22 cellular contexts compared by ENCODE assay signal in genomic region chr6:56424068-56424467, GRCh38.
"Had no signal": no experiment of that assay in that cellular context is flagged by ENCODE, and none has a peak within 500 bp of the region (broad histone marks: within the 10 kb centered on the region; RNA-seq: fewer than 3 reads in every experiment).

No MANE protein-coding gene starts in this region.

- ATAC-seq: effector memory CD8-positive, alpha-beta T cell; gastroesophageal sphincter; left colon; mucosa of descending colon; natural killer cell treated with Interleukin-12 subunit alpha and Interleukin-12 subunit beta and Interleukin-15 and Interleukin-18, amount 100 ng/mL, for 72 hours; stimulated activated naive B cell treated with anti-CD40 and anti-IgM and Interleukin-4, amounts not matched to agents 10 μg/mL and 1 μg/mL and 100 μg/mL, for 72 hours had no signal

- H3K4me3 ChIP-seq: coronary artery, gastroesophageal sphincter, heart right ventricle, lung, mucosa of descending colon, prostate gland, skin epidermis, spleen, thoracic aorta, tibial nerve, upper lobe of left lung had no signal

- H3K4me1 ChIP-seq: prostate gland, tibial nerve, upper lobe of left lung had no signal

- DNase-seq: effector memory CD8-positive, alpha-beta T cell; erythroblast; foreskin fibroblast; heart right ventricle; hippocampal formation; left colon; mucosa of descending colon; naive B cell; nucleus accumbens; right cardiac atrium; spleen; stimulated activated CD4-positive, alpha-beta T cell treated with anti-CD3 and anti-CD28 coated beads, Interleukin-4, amount 100 ng/mL, for 4 hours; stimulated activated naive B cell treated with anti-CD40 and anti-IgM and Interleukin-4, amounts not matched to agents 10 μg/mL and 1 μg/mL and 100 μg/mL, for 72 hours; upper lobe of left lung had no signal

- H3K27me3 ChIP-seq: gastroesophageal sphincter, heart right ventricle, tibial nerve, upper lobe of left lung had no signal

- H3K27ac ChIP-seq: coronary artery, heart right ventricle, prostate gland, skin epidermis, spleen, thoracic aorta, tibial nerve, upper lobe of left lung had no signal

- H3K36me3 ChIP-seq: gastroesophageal sphincter, heart right ventricle, prostate gland, spleen, thoracic aorta, tibial nerve, upper lobe of left lung had no signal

- H3K9me3 ChIP-seq: gastroesophageal sphincter, mucosa of descending colon, prostate gland, spleen, thoracic aorta, tibial nerve, upper lobe of left lung had no signal
